24 cellular contexts compared by ENCODE assay signal in the genomic region with DNA sequence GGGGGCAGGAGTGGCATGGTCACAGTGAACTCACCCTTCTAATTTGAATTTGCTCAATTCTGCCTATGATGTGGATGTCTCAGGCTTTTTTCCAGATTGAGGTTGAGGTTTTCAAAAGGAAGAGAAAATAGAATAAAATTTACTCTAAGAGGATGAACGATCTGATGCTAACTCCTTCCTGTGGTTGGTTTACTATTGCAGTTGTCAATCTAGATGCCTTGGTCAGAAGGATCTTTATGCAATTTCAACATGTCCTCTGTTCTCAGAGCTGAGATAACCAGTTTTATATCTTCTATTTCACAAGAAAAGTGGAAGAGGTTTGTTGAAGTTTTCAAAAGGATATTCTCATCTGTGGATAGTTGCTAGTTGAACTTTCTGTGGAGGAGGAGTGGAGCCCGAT.
"Had no signal": no experiment of that assay in that cellular context is flagged by ENCODE, and none has a peak within 500 bp of the region (broad histone marks: within the 10 kb centered on the region; RNA-seq: fewer than 3 reads in every experiment).

No MANE protein-coding gene starts in this region.

- H3K4me1 Mint-ChIP-seq: endodermal cell had no signal

- H3K27me3 ChIP-seq: colonic mucosa, dorsolateral prefrontal cortex, esophagus muscularis mucosa, esophagus squamous epithelium, foreskin keratinocyte, gastrocnemius medialis, gastroesophageal sphincter, heart left ventricle, heart right ventricle had no signal

- H3K27ac ChIP-seq: colonic mucosa, coronary artery, dorsolateral prefrontal cortex, epithelial cell of prostate, esophagus muscularis mucosa, esophagus squamous epithelium, foreskin keratinocyte, gastrocnemius medialis, gastroesophageal sphincter, heart left ventricle, heart right ventricle had no signal

- ATAC-seq: effector memory CD8-positive, alpha-beta T cell; esophagus mucosa; foreskin keratinocyte; gastrocnemius medialis; gastroesophageal sphincter; heart left ventricle; heart right ventricle had no signal

- H3K4me3 ChIP-seq: colonic mucosa, coronary artery, dorsolateral prefrontal cortex, esophagus muscularis mucosa, esophagus squamous epithelium, gastrocnemius medialis, gastroesophageal sphincter, heart left ventricle, heart right ventricle had no signal

- DNase-seq: colonic mucosa; cortex of kidney; dermis blood vessel endothelial cell; dorsolateral prefrontal cortex; effector CD4-positive, alpha-beta T cell; effector CD8-positive, alpha-beta T cell; effector memory CD4-positive, alpha-beta T cell; effector memory CD8-positive, alpha-beta T cell; endodermal cell; erythroblast; esophagus squamous epithelium; foreskin fibroblast; foreskin keratinocyte; gastrocnemius medialis; glutamatergic neuron; head of caudate nucleus; heart left ventricle; heart right ventricle had no signal

- H3K9me3 ChIP-seq: colonic mucosa, gastrocnemius medialis had no signal

- H3K4me1 ChIP-seq: colonic mucosa, esophagus muscularis mucosa, esophagus squamous epithelium, gastrocnemius medialis, gastroesophageal sphincter, heart left ventricle, heart right ventricle had no signal

- H3K36me3 ChIP-seq: colonic mucosa, esophagus muscularis mucosa, esophagus squamous epithelium, gastrocnemius medialis, gastroesophageal sphincter, heart left ventricle, heart right ventricle had no signal

- H3K4me3 Mint-ChIP-seq: dendritic cell treated with granulocyte-macrophage colony-stimulating factor and Interleukin-4, amounts not matched to agents 40 ng/mL and 50 ng/mL, for 4 days; effector memory CD8-positive, alpha-beta T cell; endodermal cell had no signal

- H3K27ac Mint-ChIP-seq: dendritic cell treated with granulocyte-macrophage colony-stimulating factor and Interleukin-4, amounts not matched to agents 40 ng/mL and 50 ng/mL, for 4 days; effector memory CD8-positive, alpha-beta T cell; endodermal cell had no signal
